Comparison of ENCODE assay signal across 1 cellular context in genomic region chr9:124754289-124754688, GRCh38.
TF ChIP-seq lines count a peak whose summit lies in the region.

No MANE protein-coding gene starts in this region.

TF ChIP-seq in A549, 52 proteins besides CTCF, POLR2A, EP300 and RAD21 (continued from another document):
- TF ChIP-seq, protein P1, sequence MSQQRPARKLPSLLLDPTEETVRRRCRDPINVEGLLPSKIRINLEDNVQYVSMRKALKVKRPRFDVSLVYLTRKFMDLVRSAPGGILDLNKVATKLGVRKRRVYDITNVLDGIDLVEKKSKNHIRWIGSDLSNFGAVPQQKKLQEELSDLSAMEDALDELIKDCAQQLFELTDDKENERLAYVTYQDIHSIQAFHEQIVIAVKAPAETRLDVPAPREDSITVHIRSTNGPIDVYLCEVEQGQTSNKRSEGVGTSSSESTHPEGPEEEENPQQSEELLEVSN (IDR thresholded peaks at IDR 0.05; ENCODE audit: borderline replicate concordance, low read depth), result no peak
